In the genomic region with DNA sequence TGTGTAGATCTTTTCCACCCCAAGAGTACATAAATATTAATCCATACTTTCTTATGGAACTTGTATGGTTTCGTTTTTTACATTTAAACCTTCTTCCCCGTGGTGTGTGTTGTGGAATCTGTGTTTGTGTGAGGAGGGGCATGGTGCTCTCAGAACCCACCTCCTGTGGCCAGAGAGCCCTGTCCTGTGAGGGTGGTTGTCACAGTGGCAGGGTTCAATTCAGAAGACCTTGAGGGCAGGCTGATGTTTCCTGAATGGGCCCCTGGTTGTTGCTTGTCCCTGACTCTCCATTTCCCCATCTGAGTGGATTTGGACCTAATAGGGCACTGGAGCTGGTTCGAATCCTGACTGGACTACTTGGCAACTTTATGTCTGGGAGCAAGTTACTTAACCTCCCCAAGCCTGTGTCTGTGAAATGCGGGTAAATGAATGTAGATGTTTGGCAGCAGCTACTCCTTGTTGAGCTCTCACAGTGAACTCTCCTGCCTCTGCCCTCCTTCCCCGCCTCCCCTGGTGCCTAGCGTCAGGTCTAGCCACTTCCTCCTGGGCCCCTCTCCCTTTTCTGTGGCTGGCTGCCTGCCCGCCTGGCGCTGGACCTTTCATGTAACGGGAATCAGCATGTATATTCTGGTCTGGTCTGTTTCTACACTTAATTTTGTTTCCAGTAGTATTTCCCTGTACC, we compare ENCODE assay signal across 8 cellular contexts. TPM values are rescaled to one million over a fixed set of nuclear protein-coding genes. Genes with fewer than 3 reads are reported as not detected.
DNase-seq lines count a peak whose midpoint lies in the region; ATAC-seq and TF ChIP-seq lines count a peak whose summit lies in the region.

No MANE protein-coding gene starts in this region.

- ATAC-seq in left colon, result peak; percentile 11
- no peak for ATAC-seq in HG03457 (IDR thresholded peaks at IDR 0.05; ENCODE audit: unreplicated experiment)

- H3K27ac Mint-ChIP-seq in brain, result peak overlapping the region; percentile 10 to 99 (median 84)
- H3K27ac Mint-ChIP-seq in stimulated activated naive CD8-positive, alpha-beta T cell treated with anti-CD3 and anti-CD28 coated beads, Interleukin-15, Interleukin-2, amounts not matched to agents 100 ng/mL and 50 ng/mL, for 24 hours, result peak overlapping the region; percentile 100

- H3K4me1 Mint-ChIP-seq in brain, result peaks cover 91% of the 10 kb centered on the region
- peaks cover 95% of the 10 kb centered on the region for H3K4me1 Mint-ChIP-seq in stimulated activated naive CD8-positive, alpha-beta T cell treated with anti-CD3 and anti-CD28 coated beads, Interleukin-15, Interleukin-2, amounts not matched to agents 100 ng/mL and 50 ng/mL, for 24 hours (ENCODE audit: low read depth)

- H3K4me3 Mint-ChIP-seq in brain, result peak overlapping the region; percentile 68 to 94 (median 70)
- peak overlapping the region; percentile 99 for H3K4me3 Mint-ChIP-seq in stimulated activated naive CD8-positive, alpha-beta T cell treated with anti-CD3 and anti-CD28 coated beads, Interleukin-15, Interleukin-2, amounts not matched to agents 100 ng/mL and 50 ng/mL, for 24 hours

- H3K36me3 Mint-ChIP-seq in brain, result peaks cover 45% of the 10 kb centered on the region
- peaks cover 61% of the 10 kb centered on the region for H3K36me3 Mint-ChIP-seq in stimulated activated naive CD8-positive, alpha-beta T cell treated with anti-CD3 and anti-CD28 coated beads, Interleukin-15, Interleukin-2, amounts not matched to agents 100 ng/mL and 50 ng/mL, for 24 hours (ENCODE audit: low read depth)

- TF ChIP-seq CTCF in brain (conservative IDR thresholded peaks at IDR 0.05) (no peak), GM10266 (IDR thresholded peaks at IDR 0.05; ENCODE audit: control insufficient read depth, insufficient read depth, low read depth, missing control alignments) (no peak)

- intact Hi-C loops in left colon (cut with DNase I, micrococcal nuclease), result no loop called here

- H3K9me3 Mint-ChIP-seq in brain, result no peaks in the 10 kb centered on the region
- H3K9me3 Mint-ChIP-seq in stimulated activated naive CD8-positive, alpha-beta T cell treated with anti-CD3 and anti-CD28 coated beads, Interleukin-15, Interleukin-2, amounts not matched to agents 100 ng/mL and 50 ng/mL, for 24 hours, result no peaks in the 10 kb centered on the region

- peaks cover 3% of the 10 kb centered on the region for H3K27me3 Mint-ChIP-seq in brain
- H3K27me3 Mint-ChIP-seq in stimulated activated naive CD8-positive, alpha-beta T cell treated with anti-CD3 and anti-CD28 coated beads, Interleukin-15, Interleukin-2, amounts not matched to agents 100 ng/mL and 50 ng/mL, for 24 hours, result no peaks in the 10 kb centered on the region

- peak; percentile 50 to 55 for DNase-seq in stimulated activated CD4-positive, alpha-beta T cell treated with anti-CD3 and anti-CD28 coated beads, Interleukin-2, amount 100 ng/mL, for 24 hours
- no peak for DNase-seq in stimulated activated CD4-positive, alpha-beta T cell treated with anti-CD3 and anti-CD28 coated beads, Interleukin-2, amount 100 ng/mL, for 48 hours
- DNase-seq in RPMI7951 (ENCODE audit: low read depth) (peak; percentile 67), left colon (peak; percentile 73 to 74), GM10266 (ENCODE audit: extremely low spot score) (no peak)

RNA-seq across cellular contexts. Expression of a gene that starts 7.3 kb away (rescaled TPM):
- 3.5 and 4.7 TPM in 2 replicates for total RNA-seq in RPMI7951 (2014; rRNA removed; shearing (Covaris generic))
- 3.8 TPM for polyA plus RNA-seq in brain (ENCODE audit: insufficient read depth, low read depth, low replicate concordance)
- total RNA-seq in left colon, result 1,000 to 10,000 TPM in 1 of 2 donors, 100 to 1,000 TPM in 1; 818 to 1,135 TPM

RNA-seq across cellular contexts. Expression of a gene that starts 43.4 kb away (rescaled TPM):
- 21.9 and 43.8 TPM in 2 replicates for total RNA-seq in RPMI7951 (2014; rRNA removed; shearing (Covaris generic))
- polyA plus RNA-seq in brain (ENCODE audit: insufficient read depth, low read depth, low replicate concordance), result 20.3 TPM
- 10 to 100 TPM; 38.1 to 42.2 TPM for total RNA-seq in left colon

RNA-seq across cellular contexts. Expression of a gene that starts 47.4 kb away (rescaled TPM):
- total RNA-seq in RPMI7951 (2014; rRNA removed; shearing (Covaris generic)), result 0.48 and 0.68 TPM in 2 replicates
- polyA plus RNA-seq in brain (ENCODE audit: insufficient read depth, low read depth, low replicate concordance), result 4.0 TPM
- total RNA-seq in left colon, result 1 to 10 TPM; 5.8 to 8.4 TPM

Comparison
In these comparisons a context has a peak if more than half of its experiments do, and no peak if none do; other contexts are left out.
1. DNase-seq: peak in stimulated activated CD4-positive, alpha-beta T cell treated with anti-CD3 and anti-CD28 coated beads, Interleukin-2, amount 100 ng/mL, for 24 hours (2 of 2), RPMI7951 (single experiment) and left colon (2 of 2); none in stimulated activated CD4-positive, alpha-beta T cell treated with anti-CD3 and anti-CD28 coated beads, Interleukin-2, amount 100 ng/mL, for 48 hours (0 of 2) and GM10266 (single experiment).
2. RNA of a gene that starts 7.3 kb away (total RNA-seq): 818 to 1,135 TPM in left colon; 3.5 to 4.7 TPM in RPMI7951; every median in the first group is over 100 times any median in the second.